16 cellular contexts compared by ENCODE assay signal in the genomic region with DNA sequence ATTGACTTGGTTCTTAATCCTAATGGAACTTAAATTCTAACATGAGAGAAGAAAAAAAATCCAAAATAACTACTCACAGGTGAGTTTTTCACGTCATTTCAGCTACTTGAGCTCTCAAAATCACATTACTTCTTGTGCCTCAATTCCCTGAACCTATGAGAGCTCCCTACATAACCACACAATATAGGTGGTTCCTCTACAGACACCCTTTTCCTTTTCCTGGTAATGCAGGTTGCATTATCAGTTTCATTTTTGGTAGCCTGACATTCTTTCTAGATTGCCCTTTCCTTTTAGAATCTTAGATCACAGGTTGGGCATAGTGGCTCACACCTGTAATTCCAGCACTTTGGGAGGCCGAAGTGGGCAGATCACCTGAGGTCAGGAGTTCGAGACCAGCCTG. TPM values are rescaled to one million over a fixed set of nuclear protein-coding genes. Genes with fewer than 3 reads are reported as not detected.
"Had no signal": no experiment of that assay in that cellular context is flagged by ENCODE, and none has a peak within 500 bp of the region (broad histone marks: within the 10 kb centered on the region; RNA-seq: fewer than 3 reads in every experiment).

No MANE protein-coding gene starts in this region.

- H3K36me3 ChIP-seq: lower lobe of right lung, neural progenitor cell, ovary, sigmoid colon, spleen, stomach, thyroid gland had no signal

- H3K27me3 ChIP-seq: hepatocyte, neural progenitor cell, ovary, sigmoid colon, spleen, stomach, thyroid gland had no signal

- H3K9me3 ChIP-seq: lower lobe of right lung, ovary, sigmoid colon, spleen, stomach, thyroid gland had no signal

- H3K27me3 Mint-ChIP-seq: T-helper 17 cell had no signal

- H3K9me3 Mint-ChIP-seq: neural progenitor cell, WTC11 had no signal

- H3K27ac Mint-ChIP-seq: mesothelial cell of epicardium, neural progenitor cell, T-helper 17 cell, WTC11 had no signal

- DNase-seq: activated CD4-positive, alpha-beta T cell treated with anti-CD3 and anti-CD28 coated beads for 48 hours; activated gamma-delta T cell; activated T-cell treated with anti-CD3 and anti-CD28 coated beads, Interleukin-2, amount 50 U/mL, for 1 hour; lower lobe of right lung; ovary; SHP77 treated with DMSO at 0.1 percent for 48 hours; sigmoid colon; spleen; stomach; T-helper 17 cell; thyroid gland had no signal

- H3K4me1 Mint-ChIP-seq: mesothelial cell of epicardium, neural progenitor cell had no signal

- ATAC-seq: lower lobe of right lung, SK-N-SH treated with all-trans-retinoic acid at 6 μM for 48 hours, T-helper 17 cell, WTC11 had no signal

- H3K36me3 Mint-ChIP-seq: WTC11 had no signal

- H3K4me1 ChIP-seq: neural progenitor cell, sigmoid colon, thyroid gland had no signal

- H3K4me3 ChIP-seq: hepatocyte, lower lobe of right lung, neural progenitor cell, ovary, sigmoid colon, spleen, stomach, thyroid gland had no signal

- H3K4me3 Mint-ChIP-seq: mesothelial cell of epicardium, neural progenitor cell, T-helper 17 cell, WTC11 had no signal

- H3K27ac ChIP-seq: hepatocyte, lower lobe of right lung, neural progenitor cell, ovary, thyroid gland had no signal

RNA-seq across cellular contexts. Expression of a gene that starts 4.3 kb away (rescaled TPM):
- total RNA-seq: mesothelial cell of epicardium, WTC11 had no signal

RNA-seq across cellular contexts. Expression of a gene that starts 31.0 kb away (rescaled TPM):
- total RNA-seq: mesothelial cell of epicardium, T-helper 17 cell, WTC11 had no signal
